Comparison of ENCODE assay signal across 2 cellular contexts in genomic region chr9:111356567-111357244, GRCh38.
TF ChIP-seq lines count a peak whose summit lies in the region.

No MANE protein-coding gene starts in this region.

TF ChIP-seq in GM23338, 12 proteins besides CTCF, POLR2A, EP300 and RAD21 (continued from another document):
- no peak for TF ChIP-seq ZNF462 (CRISPR knock-in tag; IDR thresholded peaks at IDR 0.05)
- no peak for TF ChIP-seq EZH2phosphoT487 (IDR thresholded peaks at IDR 0.05; ENCODE audit: unreplicated experiment)
- no peak for TF ChIP-seq STAT1 (IDR thresholded peaks at IDR 0.05; ENCODE audit: unreplicated experiment)

TF ChIP-seq in SK-N-SH treated with all-trans-retinoic acid at 6 μM for 48 hours, 23 proteins besides CTCF, POLR2A, EP300 and RAD21 (continued from another document):
- TF ChIP-seq ESRRG (CRISPR knock-in tag; IDR thresholded peaks at IDR 0.05) = no peak
- TF ChIP-seq ZFP30 (CRISPR knock-in tag; IDR thresholded peaks at IDR 0.05) = no peak
- no peak for TF ChIP-seq GLIS3 (CRISPR knock-in tag; IDR thresholded peaks at IDR 0.05)
- no peak for TF ChIP-seq ZFP3 (CRISPR knock-in tag; IDR thresholded peaks at IDR 0.05)
TF ChIP-seq in SK-N-SH treated with all-trans-retinoic acid at 6 μM for 48 hours: peak in this region for 0.
